ENCODE assay signal across 1 cellular context in the genomic region with DNA sequence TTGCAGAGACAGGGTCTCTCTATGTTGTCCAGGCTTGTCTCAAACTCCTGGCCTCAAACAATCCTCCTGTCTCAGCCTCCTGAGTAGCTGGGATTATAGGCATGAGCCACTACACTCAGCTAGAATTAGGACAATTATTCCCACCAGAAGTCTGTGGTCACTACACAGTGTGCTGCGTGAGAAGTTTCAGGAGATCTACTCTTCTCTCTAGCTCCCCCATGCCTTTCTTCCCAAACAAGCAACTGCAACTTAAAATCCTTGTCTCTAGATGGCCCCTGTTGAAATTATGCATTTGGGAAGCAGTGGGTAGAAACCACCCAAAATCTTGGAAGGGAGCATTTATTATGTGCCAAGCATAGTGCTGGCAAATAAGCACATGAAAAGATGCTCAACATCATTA.
TF ChIP-seq lines count a peak whose summit lies in the region.

No MANE protein-coding gene starts in this region.

TF ChIP-seq in WTC11, 78 proteins besides CTCF, POLR2A, EP300 and RAD21 (continued from another document):
- TF ChIP-seq, protein P1, sequence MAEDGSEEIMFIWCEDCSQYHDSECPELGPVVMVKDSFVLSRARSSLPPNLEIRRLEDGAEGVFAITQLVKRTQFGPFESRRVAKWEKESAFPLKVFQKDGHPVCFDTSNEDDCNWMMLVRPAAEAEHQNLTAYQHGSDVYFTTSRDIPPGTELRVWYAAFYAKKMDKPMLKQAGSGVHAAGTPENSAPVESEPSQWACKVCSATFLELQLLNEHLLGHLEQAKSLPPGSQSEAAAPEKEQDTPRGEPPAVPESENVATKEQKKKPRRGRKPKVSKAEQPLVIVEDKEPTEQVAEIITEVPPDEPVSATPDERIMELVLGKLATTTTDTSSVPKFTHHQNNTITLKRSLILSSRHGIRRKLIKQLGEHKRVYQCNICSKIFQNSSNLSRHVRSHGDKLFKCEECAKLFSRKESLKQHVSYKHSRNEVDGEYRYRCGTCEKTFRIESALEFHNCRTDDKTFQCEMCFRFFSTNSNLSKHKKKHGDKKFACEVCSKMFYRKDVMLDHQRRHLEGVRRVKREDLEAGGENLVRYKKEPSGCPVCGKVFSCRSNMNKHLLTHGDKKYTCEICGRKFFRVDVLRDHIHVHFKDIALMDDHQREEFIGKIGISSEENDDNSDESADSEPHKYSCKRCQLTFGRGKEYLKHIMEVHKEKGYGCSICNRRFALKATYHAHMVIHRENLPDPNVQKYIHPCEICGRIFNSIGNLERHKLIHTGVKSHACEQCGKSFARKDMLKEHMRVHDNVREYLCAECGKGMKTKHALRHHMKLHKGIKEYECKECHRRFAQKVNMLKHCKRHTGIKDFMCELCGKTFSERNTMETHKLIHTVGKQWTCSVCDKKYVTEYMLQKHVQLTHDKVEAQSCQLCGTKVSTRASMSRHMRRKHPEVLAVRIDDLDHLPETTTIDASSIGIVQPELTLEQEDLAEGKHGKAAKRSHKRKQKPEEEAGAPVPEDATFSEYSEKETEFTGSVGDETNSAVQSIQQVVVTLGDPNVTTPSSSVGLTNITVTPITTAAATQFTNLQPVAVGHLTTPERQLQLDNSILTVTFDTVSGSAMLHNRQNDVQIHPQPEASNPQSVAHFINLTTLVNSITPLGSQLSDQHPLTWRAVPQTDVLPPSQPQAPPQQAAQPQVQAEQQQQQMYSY (CRISPR knock-in tag; IDR thresholded peaks at IDR 0.05) = no peak
- TF ChIP-seq NFATC4 (CRISPR knock-in tag; IDR thresholded peaks at IDR 0.05) (no peak), SMAD3 (CRISPR knock-in tag; IDR thresholded peaks at IDR 0.05; ENCODE audit: borderline replicate concordance) (no peak)
- TF ChIP-seq, protein P2, sequence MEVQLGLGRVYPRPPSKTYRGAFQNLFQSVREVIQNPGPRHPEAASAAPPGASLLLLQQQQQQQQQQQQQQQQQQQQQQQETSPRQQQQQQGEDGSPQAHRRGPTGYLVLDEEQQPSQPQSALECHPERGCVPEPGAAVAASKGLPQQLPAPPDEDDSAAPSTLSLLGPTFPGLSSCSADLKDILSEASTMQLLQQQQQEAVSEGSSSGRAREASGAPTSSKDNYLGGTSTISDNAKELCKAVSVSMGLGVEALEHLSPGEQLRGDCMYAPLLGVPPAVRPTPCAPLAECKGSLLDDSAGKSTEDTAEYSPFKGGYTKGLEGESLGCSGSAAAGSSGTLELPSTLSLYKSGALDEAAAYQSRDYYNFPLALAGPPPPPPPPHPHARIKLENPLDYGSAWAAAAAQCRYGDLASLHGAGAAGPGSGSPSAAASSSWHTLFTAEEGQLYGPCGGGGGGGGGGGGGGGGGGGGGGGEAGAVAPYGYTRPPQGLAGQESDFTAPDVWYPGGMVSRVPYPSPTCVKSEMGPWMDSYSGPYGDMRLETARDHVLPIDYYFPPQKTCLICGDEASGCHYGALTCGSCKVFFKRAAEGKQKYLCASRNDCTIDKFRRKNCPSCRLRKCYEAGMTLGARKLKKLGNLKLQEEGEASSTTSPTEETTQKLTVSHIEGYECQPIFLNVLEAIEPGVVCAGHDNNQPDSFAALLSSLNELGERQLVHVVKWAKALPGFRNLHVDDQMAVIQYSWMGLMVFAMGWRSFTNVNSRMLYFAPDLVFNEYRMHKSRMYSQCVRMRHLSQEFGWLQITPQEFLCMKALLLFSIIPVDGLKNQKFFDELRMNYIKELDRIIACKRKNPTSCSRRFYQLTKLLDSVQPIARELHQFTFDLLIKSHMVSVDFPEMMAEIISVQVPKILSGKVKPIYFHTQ (CRISPR knock-in tag; IDR thresholded peaks at IDR 0.05) = no peak
- TF ChIP-seq, protein P3, sequence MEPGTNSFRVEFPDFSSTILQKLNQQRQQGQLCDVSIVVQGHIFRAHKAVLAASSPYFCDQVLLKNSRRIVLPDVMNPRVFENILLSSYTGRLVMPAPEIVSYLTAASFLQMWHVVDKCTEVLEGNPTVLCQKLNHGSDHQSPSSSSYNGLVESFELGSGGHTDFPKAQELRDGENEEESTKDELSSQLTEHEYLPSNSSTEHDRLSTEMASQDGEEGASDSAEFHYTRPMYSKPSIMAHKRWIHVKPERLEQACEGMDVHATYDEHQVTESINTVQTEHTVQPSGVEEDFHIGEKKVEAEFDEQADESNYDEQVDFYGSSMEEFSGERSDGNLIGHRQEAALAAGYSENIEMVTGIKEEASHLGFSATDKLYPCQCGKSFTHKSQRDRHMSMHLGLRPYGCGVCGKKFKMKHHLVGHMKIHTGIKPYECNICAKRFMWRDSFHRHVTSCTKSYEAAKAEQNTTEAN (CRISPR knock-in tag; IDR thresholded peaks at IDR 0.05) = no peak
TF ChIP-seq in WTC11: peak in this region for 0.
